1 cellular context compared by ENCODE assay signal in the genomic region with DNA sequence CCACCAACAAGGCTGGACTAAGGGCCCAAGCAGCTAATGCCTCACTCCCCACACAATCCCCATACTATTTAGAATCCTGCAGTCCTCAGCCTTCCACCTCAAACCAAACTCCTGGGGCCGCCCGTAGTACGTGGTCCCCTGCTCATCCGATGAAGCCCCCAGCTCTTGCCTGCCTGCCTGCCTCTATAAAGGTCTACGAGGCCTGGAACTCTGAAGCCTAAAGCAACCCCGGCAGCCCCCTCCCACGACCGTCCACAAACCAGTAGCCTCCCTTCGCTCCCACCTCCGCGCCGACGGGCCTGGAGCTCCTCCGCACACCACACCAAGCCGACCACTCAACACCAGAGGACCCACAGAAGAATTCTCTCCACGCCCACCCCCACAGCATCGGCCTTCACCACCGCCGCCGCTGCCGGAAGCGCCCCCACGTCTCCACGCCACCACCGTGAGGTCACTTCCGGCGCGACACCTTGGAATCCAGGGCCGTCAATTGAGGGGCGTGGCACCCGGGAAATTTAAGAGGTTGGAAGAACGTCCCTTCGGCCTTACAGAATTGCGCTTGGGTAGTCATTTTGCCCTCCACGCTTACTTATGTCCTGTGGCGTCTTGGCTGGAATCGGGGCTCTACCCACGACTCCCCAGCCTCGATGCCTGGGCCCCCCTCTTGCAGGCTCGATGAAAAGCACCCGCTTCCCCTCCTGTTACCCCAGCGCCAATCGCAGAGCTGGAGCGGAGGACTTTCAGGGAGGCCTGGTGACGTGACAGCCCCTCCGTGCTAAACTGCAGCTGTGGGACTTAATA.
TF ChIP-seq lines count a peak whose summit lies in the region.

A gene with protein sequence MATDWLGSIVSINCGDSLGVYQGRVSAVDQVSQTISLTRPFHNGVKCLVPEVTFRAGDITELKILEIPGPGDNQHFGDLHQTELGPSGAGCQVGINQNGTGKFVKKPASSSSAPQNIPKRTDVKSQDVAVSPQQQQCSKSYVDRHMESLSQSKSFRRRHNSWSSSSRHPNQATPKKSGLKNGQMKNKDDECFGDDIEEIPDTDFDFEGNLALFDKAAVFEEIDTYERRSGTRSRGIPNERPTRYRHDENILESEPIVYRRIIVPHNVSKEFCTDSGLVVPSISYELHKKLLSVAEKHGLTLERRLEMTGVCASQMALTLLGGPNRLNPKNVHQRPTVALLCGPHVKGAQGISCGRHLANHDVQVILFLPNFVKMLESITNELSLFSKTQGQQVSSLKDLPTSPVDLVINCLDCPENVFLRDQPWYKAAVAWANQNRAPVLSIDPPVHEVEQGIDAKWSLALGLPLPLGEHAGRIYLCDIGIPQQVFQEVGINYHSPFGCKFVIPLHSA (minus strand): TSS at position 428 of the 801 bp plus-strand sequence. CDS start 20,900 bp downstream, outside the sequence.

TF ChIP-seq in HepG2, 621 proteins besides CTCF, POLR2A, EP300 and RAD21 (continued from another document and continues in another):
- TF ChIP-seq, protein P1, sequence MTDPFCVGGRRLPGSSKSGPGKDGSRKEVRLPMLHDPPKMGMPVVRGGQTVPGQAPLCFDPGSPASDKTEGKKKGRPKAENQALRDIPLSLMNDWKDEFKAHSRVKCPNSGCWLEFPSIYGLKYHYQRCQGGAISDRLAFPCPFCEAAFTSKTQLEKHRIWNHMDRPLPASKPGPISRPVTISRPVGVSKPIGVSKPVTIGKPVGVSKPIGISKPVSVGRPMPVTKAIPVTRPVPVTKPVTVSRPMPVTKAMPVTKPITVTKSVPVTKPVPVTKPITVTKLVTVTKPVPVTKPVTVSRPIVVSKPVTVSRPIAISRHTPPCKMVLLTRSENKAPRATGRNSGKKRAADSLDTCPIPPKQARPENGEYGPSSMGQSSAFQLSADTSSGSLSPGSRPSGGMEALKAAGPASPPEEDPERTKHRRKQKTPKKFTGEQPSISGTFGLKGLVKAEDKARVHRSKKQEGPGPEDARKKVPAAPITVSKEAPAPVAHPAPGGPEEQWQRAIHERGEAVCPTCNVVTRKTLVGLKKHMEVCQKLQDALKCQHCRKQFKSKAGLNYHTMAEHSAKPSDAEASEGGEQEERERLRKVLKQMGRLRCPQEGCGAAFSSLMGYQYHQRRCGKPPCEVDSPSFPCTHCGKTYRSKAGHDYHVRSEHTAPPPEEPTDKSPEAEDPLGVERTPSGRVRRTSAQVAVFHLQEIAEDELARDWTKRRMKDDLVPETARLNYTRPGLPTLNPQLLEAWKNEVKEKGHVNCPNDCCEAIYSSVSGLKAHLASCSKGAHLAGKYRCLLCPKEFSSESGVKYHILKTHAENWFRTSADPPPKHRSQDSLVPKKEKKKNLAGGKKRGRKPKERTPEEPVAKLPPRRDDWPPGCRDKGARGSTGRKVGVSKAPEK (CRISPR knock-in tag; IDR thresholded peaks at IDR 0.05; ENCODE audit: borderline replicate concordance): no peak
- no peak; the same call in 1 of the 2 replicates for TF ChIP-seq SATB2 (CRISPR knock-in tag; IDR thresholded peaks at IDR 0.05)
- TF ChIP-seq, protein P2, sequence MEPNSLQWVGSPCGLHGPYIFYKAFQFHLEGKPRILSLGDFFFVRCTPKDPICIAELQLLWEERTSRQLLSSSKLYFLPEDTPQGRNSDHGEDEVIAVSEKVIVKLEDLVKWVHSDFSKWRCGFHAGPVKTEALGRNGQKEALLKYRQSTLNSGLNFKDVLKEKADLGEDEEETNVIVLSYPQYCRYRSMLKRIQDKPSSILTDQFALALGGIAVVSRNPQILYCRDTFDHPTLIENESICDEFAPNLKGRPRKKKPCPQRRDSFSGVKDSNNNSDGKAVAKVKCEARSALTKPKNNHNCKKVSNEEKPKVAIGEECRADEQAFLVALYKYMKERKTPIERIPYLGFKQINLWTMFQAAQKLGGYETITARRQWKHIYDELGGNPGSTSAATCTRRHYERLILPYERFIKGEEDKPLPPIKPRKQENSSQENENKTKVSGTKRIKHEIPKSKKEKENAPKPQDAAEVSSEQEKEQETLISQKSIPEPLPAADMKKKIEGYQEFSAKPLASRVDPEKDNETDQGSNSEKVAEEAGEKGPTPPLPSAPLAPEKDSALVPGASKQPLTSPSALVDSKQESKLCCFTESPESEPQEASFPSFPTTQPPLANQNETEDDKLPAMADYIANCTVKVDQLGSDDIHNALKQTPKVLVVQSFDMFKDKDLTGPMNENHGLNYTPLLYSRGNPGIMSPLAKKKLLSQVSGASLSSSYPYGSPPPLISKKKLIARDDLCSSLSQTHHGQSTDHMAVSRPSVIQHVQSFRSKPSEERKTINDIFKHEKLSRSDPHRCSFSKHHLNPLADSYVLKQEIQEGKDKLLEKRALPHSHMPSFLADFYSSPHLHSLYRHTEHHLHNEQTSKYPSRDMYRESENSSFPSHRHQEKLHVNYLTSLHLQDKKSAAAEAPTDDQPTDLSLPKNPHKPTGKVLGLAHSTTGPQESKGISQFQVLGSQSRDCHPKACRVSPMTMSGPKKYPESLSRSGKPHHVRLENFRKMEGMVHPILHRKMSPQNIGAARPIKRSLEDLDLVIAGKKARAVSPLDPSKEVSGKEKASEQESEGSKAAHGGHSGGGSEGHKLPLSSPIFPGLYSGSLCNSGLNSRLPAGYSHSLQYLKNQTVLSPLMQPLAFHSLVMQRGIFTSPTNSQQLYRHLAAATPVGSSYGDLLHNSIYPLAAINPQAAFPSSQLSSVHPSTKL (CRISPR knock-in tag; IDR thresholded peaks at IDR 0.05): peak; percentile 66
- no peak for TF ChIP-seq ONECUT2 (CRISPR knock-in tag; IDR thresholded peaks at IDR 0.05)
- TF ChIP-seq CHCHD3 (CRISPR knock-in tag; IDR thresholded peaks at IDR 0.05): no peak
- TF ChIP-seq MED13 (CRISPR knock-in tag; IDR thresholded peaks at IDR 0.05): no peak; the same call in 1 of the 2 replicates
- TF ChIP-seq, protein P3, sequence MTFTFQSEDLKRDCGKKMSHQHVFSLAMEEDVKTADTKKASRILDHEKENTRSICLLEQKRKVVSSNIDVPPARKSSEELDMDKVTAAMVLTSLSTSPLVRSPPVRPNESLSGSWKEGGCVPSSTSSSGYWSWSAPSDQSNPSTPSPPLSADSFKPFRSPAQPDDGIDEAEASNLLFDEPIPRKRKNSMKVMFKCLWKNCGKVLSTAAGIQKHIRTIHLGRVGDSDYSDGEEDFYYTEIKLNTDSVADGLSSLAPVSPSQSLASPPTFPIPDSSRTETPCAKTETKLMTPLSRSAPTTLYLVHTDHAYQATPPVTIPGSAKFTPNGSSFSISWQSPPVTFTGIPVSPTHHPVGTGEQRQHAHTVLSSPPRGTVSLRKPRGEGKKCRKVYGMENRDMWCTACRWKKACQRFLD (CRISPR knock-in tag; IDR thresholded peaks at IDR 0.05; ENCODE audit: borderline replicate concordance): peak; percentile 76; the same call in 1 of the 2 replicates
- peak; percentile 30; the same call in 1 of the 2 replicates for TF ChIP-seq SOX13 (IDR thresholded peaks at IDR 0.05)
- no peak; a peak in 1 of 4 replicates for TF ChIP-seq SOX13 (CRISPR knock-in tag; conservative IDR thresholded peaks at IDR 0.05 in 1 of 2, IDR thresholded peaks at IDR 0.05 in 1 of 2)
- TF ChIP-seq IRF2 (CRISPR knock-in tag; IDR thresholded peaks at IDR 0.05): peak; percentile 91
- TF ChIP-seq, protein P4, sequence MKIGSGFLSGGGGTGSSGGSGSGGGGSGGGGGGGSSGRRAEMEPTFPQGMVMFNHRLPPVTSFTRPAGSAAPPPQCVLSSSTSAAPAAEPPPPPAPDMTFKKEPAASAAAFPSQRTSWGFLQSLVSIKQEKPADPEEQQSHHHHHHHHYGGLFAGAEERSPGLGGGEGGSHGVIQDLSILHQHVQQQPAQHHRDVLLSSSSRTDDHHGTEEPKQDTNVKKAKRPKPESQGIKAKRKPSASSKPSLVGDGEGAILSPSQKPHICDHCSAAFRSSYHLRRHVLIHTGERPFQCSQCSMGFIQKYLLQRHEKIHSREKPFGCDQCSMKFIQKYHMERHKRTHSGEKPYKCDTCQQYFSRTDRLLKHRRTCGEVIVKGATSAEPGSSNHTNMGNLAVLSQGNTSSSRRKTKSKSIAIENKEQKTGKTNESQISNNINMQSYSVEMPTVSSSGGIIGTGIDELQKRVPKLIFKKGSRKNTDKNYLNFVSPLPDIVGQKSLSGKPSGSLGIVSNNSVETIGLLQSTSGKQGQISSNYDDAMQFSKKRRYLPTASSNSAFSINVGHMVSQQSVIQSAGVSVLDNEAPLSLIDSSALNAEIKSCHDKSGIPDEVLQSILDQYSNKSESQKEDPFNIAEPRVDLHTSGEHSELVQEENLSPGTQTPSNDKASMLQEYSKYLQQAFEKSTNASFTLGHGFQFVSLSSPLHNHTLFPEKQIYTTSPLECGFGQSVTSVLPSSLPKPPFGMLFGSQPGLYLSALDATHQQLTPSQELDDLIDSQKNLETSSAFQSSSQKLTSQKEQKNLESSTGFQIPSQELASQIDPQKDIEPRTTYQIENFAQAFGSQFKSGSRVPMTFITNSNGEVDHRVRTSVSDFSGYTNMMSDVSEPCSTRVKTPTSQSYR (CRISPR knock-in tag; IDR thresholded peaks at IDR 0.05; ENCODE audit: borderline replicate concordance): peak; percentile 76; the same call in 1 of the 2 replicates
- TF ChIP-seq RBM22 (optimal IDR thresholded peaks at IDR 0.05; ENCODE audit: low read length): no peak
- TF ChIP-seq, protein P5, sequence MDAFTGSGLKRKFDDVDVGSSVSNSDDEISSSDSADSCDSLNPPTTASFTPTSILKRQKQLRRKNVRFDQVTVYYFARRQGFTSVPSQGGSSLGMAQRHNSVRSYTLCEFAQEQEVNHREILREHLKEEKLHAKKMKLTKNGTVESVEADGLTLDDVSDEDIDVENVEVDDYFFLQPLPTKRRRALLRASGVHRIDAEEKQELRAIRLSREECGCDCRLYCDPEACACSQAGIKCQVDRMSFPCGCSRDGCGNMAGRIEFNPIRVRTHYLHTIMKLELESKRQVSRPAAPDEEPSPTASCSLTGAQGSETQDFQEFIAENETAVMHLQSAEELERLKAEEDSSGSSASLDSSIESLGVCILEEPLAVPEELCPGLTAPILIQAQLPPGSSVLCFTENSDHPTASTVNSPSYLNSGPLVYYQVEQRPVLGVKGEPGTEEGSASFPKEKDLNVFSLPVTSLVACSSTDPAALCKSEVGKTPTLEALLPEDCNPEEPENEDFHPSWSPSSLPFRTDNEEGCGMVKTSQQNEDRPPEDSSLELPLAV (CRISPR knock-in tag; conservative IDR thresholded peaks at IDR 0.05; ENCODE audit: low read depth): no peak
- peak; percentile 99 for TF ChIP-seq GATAD1 (CRISPR knock-in tag; IDR thresholded peaks at IDR 0.05)
- TF ChIP-seq, protein P6, sequence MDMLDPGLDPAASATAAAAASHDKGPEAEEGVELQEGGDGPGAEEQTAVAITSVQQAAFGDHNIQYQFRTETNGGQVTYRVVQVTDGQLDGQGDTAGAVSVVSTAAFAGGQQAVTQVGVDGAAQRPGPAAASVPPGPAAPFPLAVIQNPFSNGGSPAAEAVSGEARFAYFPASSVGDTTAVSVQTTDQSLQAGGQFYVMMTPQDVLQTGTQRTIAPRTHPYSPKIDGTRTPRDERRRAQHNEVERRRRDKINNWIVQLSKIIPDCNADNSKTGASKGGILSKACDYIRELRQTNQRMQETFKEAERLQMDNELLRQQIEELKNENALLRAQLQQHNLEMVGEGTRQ (IDR thresholded peaks at IDR 0.05; ENCODE audit: low read depth, low read length): no peak
- TF ChIP-seq, protein P6 (CRISPR knock-in tag; IDR thresholded peaks at IDR 0.05; ENCODE audit: borderline replicate concordance): no peak
- peak; percentile 26; the same call in 1 of the 2 replicates for TF ChIP-seq PAX8 (CRISPR knock-in tag; IDR thresholded peaks at IDR 0.05; ENCODE audit: borderline replicate concordance)
- TF ChIP-seq, protein P7, sequence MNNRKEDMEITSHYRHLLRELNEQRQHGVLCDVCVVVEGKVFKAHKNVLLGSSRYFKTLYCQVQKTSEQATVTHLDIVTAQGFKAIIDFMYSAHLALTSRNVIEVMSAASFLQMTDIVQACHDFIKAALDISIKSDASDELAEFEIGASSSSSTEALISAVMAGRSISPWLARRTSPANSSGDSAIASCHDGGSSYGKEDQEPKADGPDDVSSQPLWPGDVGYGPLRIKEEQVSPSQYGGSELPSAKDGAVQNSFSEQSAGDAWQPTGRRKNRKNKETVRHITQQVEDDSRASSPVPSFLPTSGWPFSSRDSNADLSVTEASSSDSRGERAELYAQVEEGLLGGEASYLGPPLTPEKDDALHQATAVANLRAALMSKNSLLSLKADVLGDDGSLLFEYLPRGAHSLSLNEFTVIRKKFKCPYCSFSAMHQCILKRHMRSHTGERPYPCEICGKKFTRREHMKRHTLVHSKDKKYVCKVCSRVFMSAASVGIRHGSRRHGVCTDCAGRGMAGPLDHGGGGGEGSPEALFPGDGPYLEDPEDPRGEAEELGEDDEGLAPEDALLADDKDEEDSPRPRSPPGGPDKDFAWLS (CRISPR knock-in tag; IDR thresholded peaks at IDR 0.05; ENCODE audit: borderline replicate concordance): no peak
- TF ChIP-seq RBFOX2 (IDR thresholded peaks at IDR 0.05; ENCODE audit: low read depth, low read length): peak; percentile 84
- TF ChIP-seq, protein P8, sequence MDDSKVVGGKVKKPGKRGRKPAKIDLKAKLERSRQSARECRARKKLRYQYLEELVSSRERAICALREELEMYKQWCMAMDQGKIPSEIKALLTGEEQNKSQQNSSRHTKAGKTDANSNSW (CRISPR knock-in tag; IDR thresholded peaks at IDR 0.05; ENCODE audit: borderline replicate concordance): no peak
- no peak for TF ChIP-seq FOXJ3 (CRISPR knock-in tag; IDR thresholded peaks at IDR 0.05; ENCODE audit: borderline replicate concordance)
- TF ChIP-seq NCOA2 (CRISPR knock-in tag; IDR thresholded peaks at IDR 0.05): no peak; the same call in 1 of the 2 replicates
- 0 out of 2 replicates have a peak, but pooled peaks have one; percentile 43 for TF ChIP-seq ZNF768 (CRISPR knock-in tag; IDR thresholded peaks at IDR 0.05)
- TF ChIP-seq ZBTB8A (CRISPR knock-in tag; IDR thresholded peaks at IDR 0.05; ENCODE audit: borderline replicate concordance, low read depth): no peak
- peak; percentile 20; the same call in 1 of the 2 replicates for TF ChIP-seq SIX1 (CRISPR knock-in tag; IDR thresholded peaks at IDR 0.05; ENCODE audit: borderline replicate concordance)
- TF ChIP-seq, protein P9, sequence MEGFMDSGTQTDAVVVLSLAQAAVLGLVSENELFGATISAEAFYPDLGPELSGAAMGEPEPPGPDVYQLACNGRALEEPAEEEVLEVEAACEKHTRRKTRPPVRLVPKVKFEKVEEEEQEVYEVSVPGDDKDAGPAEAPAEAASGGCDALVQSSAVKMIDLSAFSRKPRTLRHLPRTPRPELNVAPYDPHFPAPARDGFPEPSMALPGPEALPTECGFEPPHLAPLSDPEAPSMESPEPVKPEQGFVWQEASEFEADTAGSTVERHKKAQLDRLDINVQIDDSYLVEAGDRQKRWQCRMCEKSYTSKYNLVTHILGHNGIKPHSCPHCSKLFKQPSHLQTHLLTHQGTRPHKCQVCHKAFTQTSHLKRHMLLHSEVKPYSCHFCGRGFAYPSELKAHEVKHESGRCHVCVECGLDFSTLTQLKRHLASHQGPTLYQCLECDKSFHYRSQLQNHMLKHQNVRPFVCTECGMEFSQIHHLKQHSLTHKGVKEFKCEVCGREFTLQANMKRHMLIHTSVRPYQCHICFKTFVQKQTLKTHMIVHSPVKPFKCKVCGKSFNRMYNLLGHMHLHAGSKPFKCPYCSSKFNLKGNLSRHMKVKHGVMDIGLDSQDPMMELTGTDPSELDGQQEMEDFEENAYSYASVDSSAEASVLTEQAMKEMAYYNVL (CRISPR knock-in tag; IDR thresholded peaks at IDR 0.05; ENCODE audit: borderline replicate concordance): no peak
